Comparison of ENCODE assay signal across 12 cellular contexts in genomic region chr10:7192831-7193348, GRCh38.
A peak's percentile ranks its signal among the peaks of the same experiment; 100 is the strongest.
DNase-seq lines count a peak whose midpoint lies in the region; ATAC-seq and TF ChIP-seq lines count a peak whose summit lies in the region.
"Had no signal": no experiment of that assay in that cellular context is flagged by ENCODE, and none has a peak within 500 bp of the region (broad histone marks: within the 10 kb centered on the region; RNA-seq: fewer than 3 reads in every experiment).

No MANE protein-coding gene starts in this region.

- TF ChIP-seq CTCF in type B pancreatic cell (conservative IDR thresholded peaks at IDR 0.05) = no peak

- DNase-seq in activated CD4-positive, alpha-beta T cell treated with anti-CD3 and anti-CD28 coated beads for 36 hours = peak; percentile 77
- peak; percentile 28 to 36 for DNase-seq in stimulated activated CD4-positive, alpha-beta T cell treated with anti-CD3 and anti-CD28 coated beads, Interleukin-4, amount 100 ng/mL, for 48 hours (ENCODE audit: low read depth in 2 of 2)
- no peak for DNase-seq in type B pancreatic cell (ENCODE audit: extremely low spot score, unreplicated experiment)
- DNase-seq in AG08396 (ENCODE audit: low spot score) = no peak
- no peak for DNase-seq in aorta
- no peak for DNase-seq in NCI-H510A treated with DMSO at 0.1 percent for 48 hours (lab: John Stamatoyannopoulos, UW)
- DNase-seq: HCEC 1CT, mammary epithelial cell had no signal

- H3K9me3 Mint-ChIP-seq in activated CD4-positive, alpha-beta T cell treated with anti-CD3 and anti-CD28 coated beads for 36 hours (ENCODE audit: low read depth) = peaks cover 33% of the 10 kb centered on the region
- peaks cover 4% of the 10 kb centered on the region for H3K9me3 Mint-ChIP-seq in activated naive CD4-positive, alpha-beta T cell treated with anti-CD3 and anti-CD28 coated beads, Interleukin-2, amount 50 U/mL, for 24 hours
- H3K9me3 Mint-ChIP-seq in type B pancreatic cell = peaks cover 11% of the 10 kb centered on the region

- 87 to 88% methylated on average over 10 of the region's 10 CpGs for WGBS in aorta, 2 donors

- H3K27ac Mint-ChIP-seq in activated CD4-positive, alpha-beta T cell treated with anti-CD3 and anti-CD28 coated beads for 36 hours = peak overlapping the region; percentile 94
- peak overlapping the region; percentile 90 for H3K27ac Mint-ChIP-seq in activated naive CD4-positive, alpha-beta T cell treated with anti-CD3 and anti-CD28 coated beads, Interleukin-2, amount 50 U/mL, for 24 hours
- no peak overlapping the region for H3K27ac Mint-ChIP-seq in type B pancreatic cell

- CTCF ChIA-PET in activated CD4-positive, alpha-beta T cell treated with anti-CD3 and anti-CD28 coated beads for 36 hours (lab: Charles Lee) = interaction anchor here (0.7 to 1.1 kb wide), 4 partner anchors 72 to 957 kb away, joined by 3 to 4 read pairs (median 4); no protein-coding TSS in a partner anchor

- no peaks in the 10 kb centered on the region for H3K27me3 Mint-ChIP-seq in activated CD4-positive, alpha-beta T cell treated with anti-CD3 and anti-CD28 coated beads for 36 hours
- no peaks in the 10 kb centered on the region for H3K27me3 Mint-ChIP-seq in activated naive CD4-positive, alpha-beta T cell treated with anti-CD3 and anti-CD28 coated beads, Interleukin-2, amount 50 U/mL, for 24 hours
- peaks cover 7% of the 10 kb centered on the region for H3K27me3 Mint-ChIP-seq in type B pancreatic cell

- H3K36me3 ChIP-seq in aorta (ENCODE audit: control insufficient read depth in 1 of 2, insufficient read depth in 2 of 2, low read length in 1 of 2) = no peaks in the 10 kb centered on the region
- H3K36me3 ChIP-seq: breast epithelium had no signal

- H3K27ac ChIP-seq in aorta (ENCODE audit: low read depth in 1 of 2, low read length in 2 of 2) = no peak overlapping the region
- H3K27ac ChIP-seq: right atrium auricular region had no signal

- peaks cover 75% of the 10 kb centered on the region for H3K4me1 Mint-ChIP-seq in activated CD4-positive, alpha-beta T cell treated with anti-CD3 and anti-CD28 coated beads for 36 hours
- peaks cover 85% of the 10 kb centered on the region for H3K4me1 Mint-ChIP-seq in activated naive CD4-positive, alpha-beta T cell treated with anti-CD3 and anti-CD28 coated beads, Interleukin-2, amount 50 U/mL, for 24 hours
- peaks cover 11% of the 10 kb centered on the region for H3K4me1 Mint-ChIP-seq in type B pancreatic cell (ENCODE audit: unreplicated experiment)

- no peaks in the 10 kb centered on the region for H3K4me1 ChIP-seq in aorta (ENCODE audit: control insufficient read depth in 1 of 2, insufficient read depth in 2 of 2, low read length in 2 of 2)
- H3K4me1 ChIP-seq: breast epithelium, right atrium auricular region had no signal

- no peaks in the 10 kb centered on the region for H3K27me3 ChIP-seq in aorta (ENCODE audit: control insufficient read depth in 1 of 2, insufficient read depth in 2 of 2, low read length in 1 of 2)
- H3K27me3 ChIP-seq: breast epithelium, right atrium auricular region had no signal

- peak overlapping the region; percentile 46 for H3K4me3 Mint-ChIP-seq in activated CD4-positive, alpha-beta T cell treated with anti-CD3 and anti-CD28 coated beads for 36 hours
- H3K4me3 Mint-ChIP-seq in activated naive CD4-positive, alpha-beta T cell treated with anti-CD3 and anti-CD28 coated beads, Interleukin-2, amount 50 U/mL, for 24 hours = peak overlapping the region; percentile 73
- H3K4me3 Mint-ChIP-seq in type B pancreatic cell = no peak overlapping the region

- intact Hi-C loops in activated CD4-positive, alpha-beta T cell treated with anti-CD3 and anti-CD28 coated beads for 36 hours (cut with DNase I, micrococcal nuclease) = loop anchor here (2.0 kb wide), 2 partner anchors 64 to 216 kb away; no protein-coding TSS in a partner anchor
- intact Hi-C loops in aorta (cut with DNase I) = no loop called here

- H3K4me3 ChIP-seq in aorta (ENCODE audit: low read length in 2 of 2) = no peak overlapping the region
- H3K4me3 ChIP-seq: breast epithelium, right atrium auricular region had no signal

- H3K9me3 ChIP-seq in aorta (ENCODE audit: control insufficient read depth, low read length) = peaks cover 6% of the 10 kb centered on the region

- peak; percentile 75 for ATAC-seq in GM18868 (IDR thresholded peaks at IDR 0.05; ENCODE audit: unreplicated experiment)
- peak; percentile 80 for ATAC-seq in activated CD4-positive, alpha-beta T cell treated with anti-CD3 and anti-CD28 coated beads for 36 hours
- no peak for ATAC-seq in aorta (ENCODE audit: low FRiP score)

- H3K36me3 Mint-ChIP-seq in activated CD4-positive, alpha-beta T cell treated with anti-CD3 and anti-CD28 coated beads for 36 hours (ENCODE audit: low read depth) = peaks cover 69% of the 10 kb centered on the region
- H3K36me3 Mint-ChIP-seq in activated naive CD4-positive, alpha-beta T cell treated with anti-CD3 and anti-CD28 coated beads, Interleukin-2, amount 50 U/mL, for 24 hours = peaks cover 42% of the 10 kb centered on the region
- H3K36me3 Mint-ChIP-seq in type B pancreatic cell = peaks cover 29% of the 10 kb centered on the region

- POLR2A ChIA-PET in activated CD4-positive, alpha-beta T cell treated with anti-CD3 and anti-CD28 coated beads for 36 hours (lab: Charles Lee) = interaction anchor here (1.2 kb wide), 1 partner anchor 66 kb away, joined by 4 read pairs; no protein-coding TSS in a partner anchor

Comparison
In these comparisons a context has a peak if more than half of its experiments do, and no peak if none do; other contexts are left out.
1. DNase-seq: peak in activated CD4-positive, alpha-beta T cell treated with anti-CD3 and anti-CD28 coated beads for 36 hours (single experiment) and stimulated activated CD4-positive, alpha-beta T cell treated with anti-CD3 and anti-CD28 coated beads, Interleukin-4, amount 100 ng/mL, for 48 hours (2 of 2); none in type B pancreatic cell (single experiment), AG08396 (single experiment), aorta (0 of 2) and NCI-H510A treated with DMSO at 0.1 percent for 48 hours (single experiment).
2. intact Hi-C loops: an anchor here in activated CD4-positive, alpha-beta T cell treated with anti-CD3 and anti-CD28 coated beads for 36 hours (2.0 kb wide); none called in aorta.